ENCODE assay signal across 8 cellular contexts in genomic region chr19:55408320-55408836, GRCh38. TPM values are rescaled to one million over a fixed set of nuclear protein-coding genes. Genes with fewer than 3 reads are reported as not detected.
DNase-seq lines count a peak whose midpoint lies in the region; ATAC-seq and TF ChIP-seq lines count a peak whose summit lies in the region.

No MANE protein-coding gene starts in this region.

- H3K27me3 ChIP-seq in heart right ventricle, result no peaks in the 10 kb centered on the region

- peak overlapping the region; percentile 98 for H3K27ac Mint-ChIP-seq in memory B cell

- ATAC-seq in heart right ventricle (no peak), Right ventricle myocardium superior (ENCODE audit: poor library complexity) (no peak), memory B cell (ENCODE audit: low read depth) (no peak), HG03457 (IDR thresholded peaks at IDR 0.05; ENCODE audit: unreplicated experiment) (no peak)

- peaks cover 16% of the 10 kb centered on the region for H3K36me3 Mint-ChIP-seq in memory B cell

- H3K9me3 Mint-ChIP-seq in memory B cell, result peaks cover 8% of the 10 kb centered on the region

- H3K27me3 Mint-ChIP-seq in memory B cell, result no peaks in the 10 kb centered on the region

- no peak for DNase-seq in heart right ventricle
- no peak for DNase-seq in Right ventricle myocardium superior
- no peak for DNase-seq in astrocyte of the cerebellum (ENCODE audit: low read depth)
- DNase-seq in memory B cell (ENCODE audit: low spot score in 2 of 2), result no peak
- no peak for DNase-seq in NCI-H69 (lab: John Stamatoyannopoulos, UW)
- no peak for DNase-seq in activated CD4-positive, alpha-beta T cell treated with anti-CD3 and anti-CD28 coated beads for 1 hour

- H3K4me3 ChIP-seq in heart right ventricle, result peak overlapping the region; percentile 30 to 99 (median 92)
- peak overlapping the region; percentile 81 for H3K4me3 ChIP-seq in astrocyte of the cerebellum (ENCODE audit: low read depth, low read length)
- H3K4me3 ChIP-seq in urinary bladder (ENCODE audit: low read depth, low read length), result no peak overlapping the region

- H3K36me3 ChIP-seq in heart right ventricle (peaks cover 0 to 30% (median 10%) of the 10 kb centered on the region in 9 donors), urinary bladder (ENCODE audit: insufficient read depth) (no peaks in the 10 kb centered on the region)

- peak overlapping the region; percentile 48 to 99 (median 96) for H3K27ac ChIP-seq in heart right ventricle
- peak overlapping the region; percentile 43 for H3K27ac ChIP-seq in urinary bladder (ENCODE audit: low read depth)

- peaks cover 0 to 5% (median 0%) of the 10 kb centered on the region in 11 donors for H3K9me3 ChIP-seq in heart right ventricle

- TF ChIP-seq CTCF in heart right ventricle (IDR thresholded peaks at IDR 0.05), result no peak
- TF ChIP-seq CTCF in astrocyte of the cerebellum (IDR thresholded peaks at IDR 0.05; ENCODE audit: low read depth, low read length, missing control alignments), result no peak

- peaks cover 17% of the 10 kb centered on the region for H3K4me1 Mint-ChIP-seq in memory B cell

- peaks cover 4 to 27% (median 17%) of the 10 kb centered on the region in 9 donors for H3K4me1 ChIP-seq in heart right ventricle
- H3K4me1 ChIP-seq in urinary bladder (ENCODE audit: insufficient read depth), result no peaks in the 10 kb centered on the region

- in situ Hi-C loops in astrocyte of the cerebellum (cut with HindIII; ENCODE audit: low sequenced_read_pairs), result no loop called here

- H3K4me3 Mint-ChIP-seq in memory B cell, result peak overlapping the region; percentile 92

- intact Hi-C loops in heart right ventricle (cut with DNase I) (loop anchor here in 1 of 10 donors (1.0 to 5.0 kb wide), 2 partner anchors 23 to 151 kb away; partner anchors contain the start of genes PPP6R1 and RPL28), Right ventricle myocardium superior (cut with DNase I) (no loop called here)

- WGBS in heart right ventricle, 2 donors, result 23 to 26% methylated on average over 21 of the region's 21 CpGs
- 23% methylated on average over 21 of the region's 21 CpGs for WGBS in urinary bladder

RNA-seq across cellular contexts. Expression of gene UBE2S, which starts 0.8 kb away (rescaled TPM):
- total RNA-seq in heart right ventricle (10 to 100 TPM; 25.0 to 42.1 (median 30.7) TPM), Right ventricle myocardium superior (22.6 TPM), urinary bladder (29.9 TPM)
- polyA plus RNA-seq in heart right ventricle (10 to 100 TPM in 1 of 2 donors, 1 to 10 TPM in 1; 8.0 to 25.5 TPM), urinary bladder (17.5 TPM)

RNA-seq across cellular contexts. Expression of gene RPL28, which starts 22.6 kb away (rescaled TPM):
- total RNA-seq in heart right ventricle (1,000 to 10,000 TPM in 1 of 10 donors, 100 to 1,000 TPM in 9; 473 to 1,031 (median 577) TPM), Right ventricle myocardium superior (569 TPM), urinary bladder (141 TPM)
- polyA plus RNA-seq in heart right ventricle (1,000 to 10,000 TPM in 1 of 2 donors, 100 to 1,000 TPM in 1; 776 to 1,617 TPM), urinary bladder (1,449 TPM)

RNA-seq across cellular contexts. Expression of gene TMEM238, which starts 24.3 kb away (rescaled TPM):
- total RNA-seq in heart right ventricle, result 1 to 10 TPM in 2 of 10 donors, under 1 TPM in 6, not detected in 2; 0.25 to 1.3 (median 0.49) TPM
- polyA plus RNA-seq in heart right ventricle, result under 1 TPM in 1 of 2 donors, not detected in 1; 0.06 TPM
- 1.0 TPM for total RNA-seq in Right ventricle myocardium superior
- not detected for total RNA-seq in urinary bladder
- polyA plus RNA-seq in urinary bladder, result 0.43 TPM

RNA-seq across cellular contexts. Expression of gene TMEM190, which starts 31.8 kb away (rescaled TPM):
- total RNA-seq in heart right ventricle (not detected), Right ventricle myocardium superior (not detected), urinary bladder (not detected)
- polyA plus RNA-seq in heart right ventricle (not detected), urinary bladder (not detected)

RNA-seq across cellular contexts. Expression of gene SHISA7, which starts 34.7 kb away (rescaled TPM):
- not detected for total RNA-seq in heart right ventricle
- under 1 TPM in 1 of 2 donors, not detected in 1; under 0.01 TPM for polyA plus RNA-seq in heart right ventricle
- not detected for total RNA-seq in Right ventricle myocardium superior
- 0.16 TPM for total RNA-seq in urinary bladder
- 0.05 TPM for polyA plus RNA-seq in urinary bladder
